ENCODE assay signal across 19 cellular contexts in the genomic region with DNA sequence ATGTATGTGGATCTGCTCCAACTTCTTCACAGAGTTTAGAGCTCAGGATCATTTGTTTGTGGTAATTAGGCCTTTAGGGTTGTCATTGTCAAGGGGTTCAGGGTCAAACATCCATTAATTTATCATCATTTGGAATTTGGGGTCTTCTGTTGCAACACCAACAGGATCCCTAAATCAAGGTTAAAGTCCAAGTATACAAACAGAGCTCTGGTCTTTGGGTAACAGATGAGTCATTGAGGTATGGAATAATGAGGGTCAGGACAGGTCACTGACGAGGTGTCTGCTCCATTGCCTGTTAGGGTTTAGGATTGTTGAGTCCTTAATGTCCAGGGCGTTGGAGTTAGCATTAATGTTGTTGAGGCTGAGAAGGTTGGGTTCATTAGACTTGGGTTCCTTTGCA. TPM values are rescaled to one million over a fixed set of nuclear protein-coding genes. Genes with fewer than 3 reads are reported as not detected.
DNase-seq lines count a peak whose midpoint lies in the region; ATAC-seq and TF ChIP-seq lines count a peak whose summit lies in the region.
"Had no signal": no experiment of that assay in that cellular context is flagged by ENCODE, and none has a peak within 500 bp of the region (broad histone marks: within the 10 kb centered on the region; RNA-seq: fewer than 3 reads in every experiment).

No MANE protein-coding gene starts in this region.

- H3K27ac Mint-ChIP-seq in WTC11: no peak overlapping the region
- H3K27ac Mint-ChIP-seq in memory B cell: peak overlapping the region; percentile 22
- H3K27ac Mint-ChIP-seq in stimulated activated naive B cell treated with anti-CD40 and anti-IgM and Interleukin-4, amounts not matched to agents 10 μg/mL and 1 μg/mL and 100 μg/mL, for 72 hours: peak overlapping the region; percentile 47
- H3K27ac Mint-ChIP-seq: CD4-positive, alpha-beta memory T cell had no signal

- H3K36me3 Mint-ChIP-seq in WTC11 (peaks cover 29% of the 10 kb centered on the region), memory B cell (peaks cover 5% of the 10 kb centered on the region)
- peaks cover 6 to 15% of the 10 kb centered on the region in 2 donors for H3K36me3 Mint-ChIP-seq in stimulated activated naive B cell treated with anti-CD40 and anti-IgM and Interleukin-4, amounts not matched to agents 10 μg/mL and 1 μg/mL and 100 μg/mL, for 72 hours

- no peak overlapping the region for H3K4me3 ChIP-seq in HEK293 (ENCODE audit: low read depth, low read length)
- no peak overlapping the region for H3K4me3 ChIP-seq in SK-N-SH (ENCODE audit: low read depth in 2 of 2, low read length in 1 of 2)
- H3K4me3 ChIP-seq: HAP-1 had no signal

- no peaks in the 10 kb centered on the region; the same call in 1 of the 2 replicates for H3K27me3 Mint-ChIP-seq in WTC11 (ENCODE audit: low read depth)
- H3K27me3 Mint-ChIP-seq in memory B cell: no peaks in the 10 kb centered on the region
- no peaks in the 10 kb centered on the region for H3K27me3 Mint-ChIP-seq in stimulated activated naive B cell treated with anti-CD40 and anti-IgM and Interleukin-4, amounts not matched to agents 10 μg/mL and 1 μg/mL and 100 μg/mL, for 72 hours
- H3K27me3 Mint-ChIP-seq: CD4-positive, alpha-beta memory T cell had no signal

- H4K20me1 ChIP-seq in SK-N-SH (ENCODE audit: insufficient read depth): no peaks in the 10 kb centered on the region

- no peak for TF ChIP-seq POLR2A in GM18505 (IDR thresholded peaks at IDR 0.05; ENCODE audit: borderline replicate concordance, extremely low read depth, insufficient read depth, insufficient read length)

- ATAC-seq in WTC11: no peak
- no peak for ATAC-seq in memory B cell (ENCODE audit: low read depth)
- ATAC-seq in stimulated activated naive B cell treated with anti-CD40 and anti-IgM and Interleukin-4, amounts not matched to agents 10 μg/mL and 1 μg/mL and 100 μg/mL, for 72 hours (replicated peaks): no peak
- ATAC-seq in GM18505 (IDR thresholded peaks at IDR 0.05; ENCODE audit: unreplicated experiment): no peak

- H3K27ac ChIP-seq in HEK293 (ENCODE audit: extremely low read depth, low read depth, low read length) (no peak overlapping the region), SK-N-SH (ENCODE audit: low read depth in 2 of 2, low read length in 1 of 2) (no peak overlapping the region)

- no peak for TF ChIP-seq RAD21 in SK-N-SH (IDR thresholded peaks at IDR 0.05; ENCODE audit: low read length)

- no peaks in the 10 kb centered on the region for H3K36me3 ChIP-seq in HEK293 (ENCODE audit: control insufficient read depth in 2 of 2, insufficient read depth in 1 of 2, low read length in 2 of 2)
- H3K36me3 ChIP-seq in SK-N-SH (replicated peaks in 1 of 2; ENCODE audit: control insufficient read depth in 1 of 2, insufficient read depth in 2 of 2, low read length in 1 of 2): no peaks in the 10 kb centered on the region
- H3K36me3 ChIP-seq: HAP-1 had no signal

- H3K9me3 Mint-ChIP-seq in WTC11 (peaks cover 42% of the 10 kb centered on the region), memory B cell (peaks cover 7% of the 10 kb centered on the region)
- peaks cover 12 to 16% of the 10 kb centered on the region in 2 donors for H3K9me3 Mint-ChIP-seq in stimulated activated naive B cell treated with anti-CD40 and anti-IgM and Interleukin-4, amounts not matched to agents 10 μg/mL and 1 μg/mL and 100 μg/mL, for 72 hours

- no peak overlapping the region for H2AFZ ChIP-seq in SK-N-SH (ENCODE audit: low read depth)

- H3K4me1 Mint-ChIP-seq in WTC11 (no peaks in the 10 kb centered on the region), memory B cell (peaks cover 11% of the 10 kb centered on the region)
- peaks cover 7 to 21% of the 10 kb centered on the region in 2 donors for H3K4me1 Mint-ChIP-seq in stimulated activated naive B cell treated with anti-CD40 and anti-IgM and Interleukin-4, amounts not matched to agents 10 μg/mL and 1 μg/mL and 100 μg/mL, for 72 hours
- H3K4me1 Mint-ChIP-seq: CD4-positive, alpha-beta memory T cell had no signal

- no peaks in the 10 kb centered on the region for H3F3A ChIP-seq in SK-N-SH (replicated peaks; ENCODE audit: insufficient read depth)

- WGBS in SK-N-SH (ENCODE audit: low lambda C conversion rate): 33% methylated on average over 2 of the region's 2 CpGs

- CTCF ChIA-PET in HEK293 (lab: Yijun Ruan, JAX) (no interaction called here), WTC11 (lab: Charles Lee) (interaction anchor here (1.0 to 1.2 kb wide), 2 partner anchors 11 kb away, joined by 3 to 4 read pairs; no protein-coding TSS in a partner anchor), SK-N-SH (lab: Yijun Ruan, JAX) (no interaction called here)

- no peak for TF ChIP-seq CTCF in HEK293 (tag by site-specific recombination; IDR thresholded peaks at IDR 0.05)
- no peak for TF ChIP-seq CTCF in WTC11 (IDR thresholded peaks at IDR 0.05)
- no peak for TF ChIP-seq CTCF in SK-N-SH (IDR thresholded peaks at IDR 0.05)

- H3K9me3 ChIP-seq in HEK293 (ENCODE audit: control insufficient read depth, insufficient read depth, low read depth, low read length) (no peaks in the 10 kb centered on the region), SK-N-SH (no peaks in the 10 kb centered on the region)

- H3K4me2 ChIP-seq in SK-N-SH: no peak overlapping the region

- H3K4me1 ChIP-seq in HEK293 (ENCODE audit: control insufficient read depth, insufficient read depth, low read length) (no peaks in the 10 kb centered on the region), SK-N-SH (ENCODE audit: control insufficient read depth in 1 of 2, insufficient read depth in 2 of 2, low read depth in 1 of 2, low read length in 1 of 2) (no peaks in the 10 kb centered on the region)
- H3K4me1 ChIP-seq: HAP-1 had no signal

- DNase-seq in WTC11 (ENCODE audit: low spot score) (no peak), memory B cell (ENCODE audit: low spot score in 2 of 2) (no peak), HT-29 (ENCODE audit: low spot score) (no peak), SK-N-SH (no peak)
- DNase-seq in stimulated activated naive B cell treated with anti-CD40 and anti-IgM and Interleukin-4, amounts not matched to agents 10 μg/mL and 1 μg/mL and 100 μg/mL, for 72 hours: no peak
- DNase-seq: C1 segment of cervical spinal cord; Calu3; CD4-positive, alpha-beta memory T cell; COR-L47; DMS53; DMS79 treated with DMSO at 0.1 percent for 48 hours; GF-D8; GOT3 had no signal

- TF ChIP-seq EP300 in SK-N-SH (IDR thresholded peaks at IDR 0.05; ENCODE audit: borderline replicate concordance in 1 of 2, low read depth in 1 of 2, low read length in 1 of 2): no peak

- H3K9me2 ChIP-seq in SK-N-SH: no peaks in the 10 kb centered on the region

- POLR2A ChIA-PET in HEK293 (lab: Yijun Ruan, JAX) (no interaction called here), WTC11 (lab: Charles Lee) (no interaction called here), SK-N-SH (lab: Yijun Ruan, JAX) (no interaction called here)

- H3K9ac ChIP-seq in SK-N-SH: no peak overlapping the region

- H3K79me2 ChIP-seq in SK-N-SH (ENCODE audit: insufficient read depth): no peaks in the 10 kb centered on the region

- no peak overlapping the region for H3K4me3 Mint-ChIP-seq in WTC11
- H3K4me3 Mint-ChIP-seq in memory B cell: no peak overlapping the region
- no peak overlapping the region for H3K4me3 Mint-ChIP-seq in stimulated activated naive B cell treated with anti-CD40 and anti-IgM and Interleukin-4, amounts not matched to agents 10 μg/mL and 1 μg/mL and 100 μg/mL, for 72 hours
- H3K4me3 Mint-ChIP-seq: CD4-positive, alpha-beta memory T cell had no signal

- H3K27me3 ChIP-seq in SK-N-SH (ENCODE audit: insufficient read depth): no peaks in the 10 kb centered on the region

TF ChIP-seq in HEK293, 187 proteins besides CTCF, POLR2A, EP300 and RAD21 (continues in another document):
- no peak for TF ChIP-seq SCRT2 (tag by site-specific recombination; IDR thresholded peaks at IDR 0.05)
- 0 out of 2 replicates have a peak, but pooled peaks have one; percentile 13 for TF ChIP-seq ZNF335 (tag by site-specific recombination; conservative IDR thresholded peaks at IDR 0.05)

TF ChIP-seq in WTC11, 78 proteins besides CTCF, POLR2A, EP300 and RAD21:
- TF ChIP-seq NR3C1 (CRISPR knock-in tag; conservative IDR thresholded peaks at IDR 0.05; ENCODE audit: low read depth): no peak
- TF ChIP-seq, protein P1, sequence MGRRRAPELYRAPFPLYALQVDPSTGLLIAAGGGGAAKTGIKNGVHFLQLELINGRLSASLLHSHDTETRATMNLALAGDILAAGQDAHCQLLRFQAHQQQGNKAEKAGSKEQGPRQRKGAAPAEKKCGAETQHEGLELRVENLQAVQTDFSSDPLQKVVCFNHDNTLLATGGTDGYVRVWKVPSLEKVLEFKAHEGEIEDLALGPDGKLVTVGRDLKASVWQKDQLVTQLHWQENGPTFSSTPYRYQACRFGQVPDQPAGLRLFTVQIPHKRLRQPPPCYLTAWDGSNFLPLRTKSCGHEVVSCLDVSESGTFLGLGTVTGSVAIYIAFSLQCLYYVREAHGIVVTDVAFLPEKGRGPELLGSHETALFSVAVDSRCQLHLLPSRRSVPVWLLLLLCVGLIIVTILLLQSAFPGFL (CRISPR knock-in tag; IDR thresholded peaks at IDR 0.05; ENCODE audit: borderline replicate concordance): no peak
- 0 out of 2 replicates have a peak, but pooled peaks have one; percentile 19 for TF ChIP-seq GABPB1 (CRISPR knock-in tag; IDR thresholded peaks at IDR 0.05)

TF ChIP-seq in SK-N-SH, 30 proteins besides CTCF, POLR2A, EP300 and RAD21 (continues in another document):
- TF ChIP-seq FOXM1 (IDR thresholded peaks at IDR 0.05; ENCODE audit: low read depth) (no peak), TAF1 (IDR thresholded peaks at IDR 0.05; ENCODE audit: borderline replicate concordance, low read depth, low read length) (no peak)
- TF ChIP-seq, protein P2, sequence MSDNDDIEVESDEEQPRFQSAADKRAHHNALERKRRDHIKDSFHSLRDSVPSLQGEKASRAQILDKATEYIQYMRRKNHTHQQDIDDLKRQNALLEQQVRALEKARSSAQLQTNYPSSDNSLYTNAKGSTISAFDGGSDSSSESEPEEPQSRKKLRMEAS (IDR thresholded peaks at IDR 0.05; ENCODE audit: low read depth): no peak

RNA-seq across cellular contexts. Expression of a gene that starts 47.6 kb away (rescaled TPM):
- total RNA-seq in WTC11 (2021): 0.04 to 0.07 TPM in 2 of 3 replicates, not detected in the other
- not detected in 2 replicates for total RNA-seq in HT-29 (2014; rRNA removed; shearing (Covaris generic))
- polyA plus RNA-seq in SK-N-SH (2012; rRNA removed): 0.02 TPM in 1 of 2 replicates, not detected in the other
- polyA plus RNA-seq in SK-N-SH (2012; cell fraction: cytosol; rRNA removed): 0.01 and 0.03 TPM in 2 replicates
- polyA plus RNA-seq in SK-N-SH (2012; cell fraction: nucleus; rRNA removed): 0.01 TPM in 1 of 2 replicates, not detected in the other
- total RNA-seq: Calu3; CD4-positive, alpha-beta memory T cell; Daoy; G401 had no signal
- polyA plus RNA-seq: BJ had no signal

RNA-seq across cellular contexts. Expression of a gene that starts 54.1 kb away (rescaled TPM):
- total RNA-seq in WTC11 (2021): 7.4 to 8.6 TPM (median 8.4 TPM) in 3 replicates
- total RNA-seq in HT-29 (2014; rRNA removed; shearing (Covaris generic)): not detected in 2 replicates
- polyA plus RNA-seq in SK-N-SH (2012; rRNA removed): 0.39 and 0.73 TPM in 2 replicates
- polyA plus RNA-seq in SK-N-SH (2012; cell fraction: cytosol; rRNA removed): 0.51 and 0.64 TPM in 2 replicates
- 0.38 and 0.55 TPM in 2 replicates for polyA plus RNA-seq in SK-N-SH (2012; cell fraction: nucleus; rRNA removed)
